8 cellular contexts compared by ENCODE assay signal in genomic region chr4:83013420-83013867, GRCh38. TPM values are rescaled to one million over a fixed set of nuclear protein-coding genes. Genes with fewer than 3 reads are reported as not detected.
DNase-seq lines count a peak whose midpoint lies in the region; TF ChIP-seq lines count a peak whose summit lies in the region.

No MANE protein-coding gene starts in this region.

- no peaks in the 10 kb centered on the region for H3K27me3 Mint-ChIP-seq in chondrocyte (ENCODE audit: low read depth)

- H3K36me3 Mint-ChIP-seq in chondrocyte (ENCODE audit: low read depth), result no peaks in the 10 kb centered on the region

- peak overlapping the region; percentile 4; the same call in 1 of the 2 replicates for H3K27ac ChIP-seq in MM.1S (ENCODE audit: low read length)

- peak overlapping the region; percentile 55; the same call in 1 of the 2 replicates for H3K9ac ChIP-seq in MM.1S (ENCODE audit: low read length)
- H3K9ac ChIP-seq in mucosa of stomach (ENCODE audit: low read length), result peak overlapping the region; percentile 80

- TF ChIP-seq CTCF in MM.1S (IDR thresholded peaks at IDR 0.05; ENCODE audit: low read length), result no peak
- TF ChIP-seq CTCF in chondrocyte (IDR thresholded peaks at IDR 0.05), result no peak

- H3K4me1 ChIP-seq in MM.1S (ENCODE audit: low read length), result peaks cover 15% of the 10 kb centered on the region; the same call in 1 of the 2 replicates
- H3K4me1 ChIP-seq in mucosa of stomach (ENCODE audit: control insufficient read depth, insufficient read depth, low read length), result peaks cover 10% of the 10 kb centered on the region

- intact Hi-C loops in posterior vena cava (cut with DNase I), result no loop called here

- no peaks in the 10 kb centered on the region for H4K20me1 ChIP-seq in MM.1S (ENCODE audit: insufficient read depth, low read length)

- peak overlapping the region; percentile 72 for H2AFZ ChIP-seq in MM.1S (ENCODE audit: low read length)

- no peaks in the 10 kb centered on the region for H3K36me3 ChIP-seq in MM.1S (replicated peaks; ENCODE audit: insufficient read depth, low read length)
- no peaks in the 10 kb centered on the region for H3K36me3 ChIP-seq in mucosa of stomach (ENCODE audit: control insufficient read depth, insufficient read depth, low read length)

- H3K9me2 ChIP-seq in MM.1S (replicated peaks; ENCODE audit: insufficient read depth, low read length), result no peaks in the 10 kb centered on the region

- H3K4me3 ChIP-seq in MM.1S (ENCODE audit: low read length) (peak overlapping the region; percentile 63), mucosa of stomach (ENCODE audit: low read length) (peak overlapping the region; percentile 71)

- H3F3A ChIP-seq in MM.1S (ENCODE audit: insufficient read depth, low read length), result peaks cover 26% of the 10 kb centered on the region

- DNase-seq in DMS 273 treated with DMSO at 0.1 percent for 48 hours (lab: John Stamatoyannopoulos, UW) (peak; percentile 57), MM.1S (no peak), chondrocyte (ENCODE audit: low spot score) (no peak), SW 1271 (lab: John Stamatoyannopoulos, UW) (no peak), posterior vena cava (ENCODE audit: low spot score) (no peak), H4 (ENCODE audit: low spot score) (no peak)
- no peak for DNase-seq in stimulated activated CD4-positive, alpha-beta T cell treated with anti-CD3 and anti-CD28 coated beads, Interleukin-2, amount 100 ng/mL, for 24 hours

- H3K79me2 ChIP-seq in MM.1S (ENCODE audit: low read length), result peaks cover 40% of the 10 kb centered on the region

- no peaks in the 10 kb centered on the region for H3K9me3 ChIP-seq in MM.1S (replicated peaks; ENCODE audit: insufficient read depth, low read length)
- H3K9me3 ChIP-seq in mucosa of stomach (ENCODE audit: control insufficient read depth, low read length), result no peaks in the 10 kb centered on the region

- no peaks in the 10 kb centered on the region for H3K27me3 ChIP-seq in MM.1S (replicated peaks; ENCODE audit: insufficient read depth, low read length)
- no peaks in the 10 kb centered on the region for H3K27me3 ChIP-seq in mucosa of stomach (ENCODE audit: control insufficient read depth, insufficient read depth, low read length)

- peak overlapping the region; percentile 98 for H3K27ac Mint-ChIP-seq in chondrocyte (ENCODE audit: unreplicated experiment)

- H3K9me3 Mint-ChIP-seq in chondrocyte (ENCODE audit: low read depth), result no peaks in the 10 kb centered on the region

- peaks cover 36% of the 10 kb centered on the region for H3K4me1 Mint-ChIP-seq in chondrocyte (ENCODE audit: low read depth)

- H3K4me3 Mint-ChIP-seq in chondrocyte (ENCODE audit: unreplicated experiment), result peak overlapping the region; percentile 94

- H3K4me2 ChIP-seq in MM.1S (ENCODE audit: low read depth, low read length), result peak overlapping the region; percentile 39

RNA-seq across cellular contexts. Expression of gene LIN54, which starts 2.8 kb away (rescaled TPM):
- total RNA-seq in chondrocyte (12.2 to 13.3 TPM (median 12.3 TPM) in 3 replicates), posterior vena cava (1 to 10 TPM; 8.3 to 9.0 TPM)
- 13.9 and 15.4 TPM in 2 replicates for total RNA-seq in H4 (2014; rRNA removed; shearing (Covaris generic))

RNA-seq across cellular contexts. Expression of gene COPS4, which starts 21.5 kb away (rescaled TPM):
- total RNA-seq in chondrocyte (30.6 to 37.5 TPM (median 31.8 TPM) in 3 replicates), posterior vena cava (10 to 100 TPM; 36.2 to 39.5 TPM)
- 99.9 and 103 TPM in 2 replicates for total RNA-seq in H4 (2014; rRNA removed; shearing (Covaris generic))
